Comparison of ENCODE assay signal across 8 cellular contexts in the genomic region with DNA sequence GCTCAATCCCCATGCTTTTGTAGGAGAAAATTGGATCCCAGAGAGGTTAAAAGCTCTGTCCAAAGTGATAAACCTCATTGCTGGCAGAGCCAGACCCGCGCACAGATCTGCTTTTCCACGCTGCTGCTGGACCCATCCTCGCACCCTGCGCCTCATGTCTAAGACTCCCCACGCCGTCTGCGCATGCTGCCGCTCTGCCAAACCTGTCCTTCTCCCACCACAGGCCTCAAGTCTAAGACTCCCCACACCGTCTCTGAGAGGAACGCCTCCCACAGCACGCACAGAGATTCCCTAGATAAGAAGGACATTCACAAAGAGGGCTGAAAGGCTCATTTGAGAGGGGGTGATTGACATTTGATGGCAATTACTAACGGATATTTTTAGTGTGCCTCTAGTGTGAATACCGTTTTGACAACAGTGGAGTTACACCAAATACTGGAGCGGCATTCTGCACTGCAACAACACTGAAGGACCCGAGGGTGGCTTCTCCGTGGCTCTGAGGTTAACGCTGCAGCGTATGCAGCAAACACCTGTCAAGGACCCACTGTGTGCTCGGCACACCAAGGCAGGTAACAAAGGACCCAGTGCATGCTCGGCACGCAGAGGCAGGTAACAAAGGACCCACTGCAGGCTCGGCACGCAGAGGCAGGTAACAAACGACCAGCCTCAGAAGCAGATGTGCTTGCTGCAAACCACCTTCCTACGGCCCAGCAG.
A peak's percentile ranks its signal among the peaks of the same experiment; 100 is the strongest.
DNase-seq lines count a peak whose midpoint lies in the region; ATAC-seq and TF ChIP-seq lines count a peak whose summit lies in the region.

No MANE protein-coding gene starts in this region.

- no peaks in the 10 kb centered on the region for H3K9me3 Mint-ChIP-seq in activated CD8-positive, alpha-beta T cell treated with anti-CD3 and anti-CD28 coated beads for 36 hours

- H3K4me3 ChIP-seq in right cardiac atrium (ENCODE audit: low read length) = peak overlapping the region; percentile 46
- H3K4me3 ChIP-seq in smooth muscle cell = peak overlapping the region; percentile 41

- H2AFZ ChIP-seq in smooth muscle cell (ENCODE audit: low read depth) = peak overlapping the region; percentile 73

- H3K4me1 ChIP-seq in right cardiac atrium (ENCODE audit: control insufficient read depth, insufficient read depth, low read length) (no peaks in the 10 kb centered on the region), smooth muscle cell (ENCODE audit: low read depth) (peaks cover 9% of the 10 kb centered on the region)

- POLR2A ChIA-PET in activated CD8-positive, alpha-beta T cell treated with anti-CD3 and anti-CD28 coated beads for 36 hours (lab: Charles Lee) = no interaction called here

- no peak overlapping the region for H3K27ac ChIP-seq in right cardiac atrium (ENCODE audit: low read length)
- no peak overlapping the region for H3K27ac ChIP-seq in smooth muscle cell (ENCODE audit: low read depth)

- H3F3A ChIP-seq in smooth muscle cell (ENCODE audit: low read depth) = no peaks in the 10 kb centered on the region

- no peaks in the 10 kb centered on the region for H3K79me2 ChIP-seq in smooth muscle cell (ENCODE audit: low read depth)

- DNase-seq in activated CD8-positive, alpha-beta T cell treated with anti-CD3 and anti-CD28 coated beads for 36 hours = no peak
- DNase-seq in right cardiac atrium = peak in 1 of 3 donors; percentile 19
- DNase-seq in smooth muscle cell (lab: John Stamatoyannopoulos, UW; ENCODE audit: unreplicated experiment) = no peak
- no peak for DNase-seq in NCI-H2227 treated with DMSO at 0.1 percent for 48 hours (lab: John Stamatoyannopoulos, UW)
- DNase-seq in AG20443 (ENCODE audit: low spot score) = no peak
- DNase-seq in middle frontal gyrus (ENCODE audit: extremely low spot score, low spot score) = no peak

- H3K27ac Mint-ChIP-seq in activated CD8-positive, alpha-beta T cell treated with anti-CD3 and anti-CD28 coated beads for 36 hours = peak overlapping the region; percentile 82

- H3K9ac ChIP-seq in smooth muscle cell (ENCODE audit: low read depth) = no peak overlapping the region

- H3K9me3 ChIP-seq in right cardiac atrium (ENCODE audit: control insufficient read depth, low read length) (no peaks in the 10 kb centered on the region), smooth muscle cell (replicated peaks; ENCODE audit: low read depth) (no peaks in the 10 kb centered on the region)

- no peaks in the 10 kb centered on the region for H3K27me3 ChIP-seq in right cardiac atrium (ENCODE audit: control insufficient read depth, insufficient read depth)
- no peaks in the 10 kb centered on the region for H3K27me3 ChIP-seq in smooth muscle cell (ENCODE audit: low read depth)

- peaks cover 31% of the 10 kb centered on the region for H3K4me1 Mint-ChIP-seq in activated CD8-positive, alpha-beta T cell treated with anti-CD3 and anti-CD28 coated beads for 36 hours (ENCODE audit: low read depth)

- 49% methylated on average over 26 of the region's 26 CpGs for WGBS in right cardiac atrium
- WGBS in smooth muscle cell (ENCODE audit: low lambda C conversion rate) = 78% methylated on average over 26 of the region's 26 CpGs

- intact Hi-C loops in activated CD8-positive, alpha-beta T cell treated with anti-CD3 and anti-CD28 coated beads for 36 hours (cut with micrococcal nuclease) = no loop called here
- intact Hi-C loops in right cardiac atrium (cut with DNase I) = no loop called here

- peak overlapping the region; percentile 80 for H3K4me2 ChIP-seq in smooth muscle cell

- CTCF ChIA-PET in activated CD8-positive, alpha-beta T cell treated with anti-CD3 and anti-CD28 coated beads for 36 hours (lab: Charles Lee) = no interaction called here

- peak; percentile 28 for ATAC-seq in GM21737 (IDR thresholded peaks at IDR 0.05; ENCODE audit: unreplicated experiment)
- ATAC-seq in activated CD8-positive, alpha-beta T cell treated with anti-CD3 and anti-CD28 coated beads for 36 hours = no peak
- peak; percentile 7 to 13 for ATAC-seq in right cardiac atrium
- ATAC-seq in HG02981 (IDR thresholded peaks at IDR 0.05; ENCODE audit: unreplicated experiment) = no peak

- H3K27me3 Mint-ChIP-seq in activated CD8-positive, alpha-beta T cell treated with anti-CD3 and anti-CD28 coated beads for 36 hours = no peaks in the 10 kb centered on the region

- no peaks in the 10 kb centered on the region for H4K20me1 ChIP-seq in smooth muscle cell (ENCODE audit: low read depth)

- H3K4me3 Mint-ChIP-seq in activated CD8-positive, alpha-beta T cell treated with anti-CD3 and anti-CD28 coated beads for 36 hours = peak overlapping the region; percentile 78

- no peaks in the 10 kb centered on the region for H3K36me3 ChIP-seq in smooth muscle cell (ENCODE audit: low read depth)

- TF ChIP-seq CTCF in activated CD8-positive, alpha-beta T cell treated with anti-CD3 and anti-CD28 coated beads for 36 hours (IDR thresholded peaks at IDR 0.05) = no peak
- TF ChIP-seq CTCF in smooth muscle cell (IDR thresholded peaks at IDR 0.05; ENCODE audit: borderline replicate concordance, insufficient read depth, poor library complexity, severe bottlenecking) = no peak

- H3K36me3 Mint-ChIP-seq in activated CD8-positive, alpha-beta T cell treated with anti-CD3 and anti-CD28 coated beads for 36 hours (ENCODE audit: low read depth) = no peaks in the 10 kb centered on the region

Comparison
In these comparisons a context has a peak if more than half of its experiments do, and no peak if none do; other contexts are left out.
1. ATAC-seq: peak in GM21737 (single experiment) and right cardiac atrium (2 of 2); none in activated CD8-positive, alpha-beta T cell treated with anti-CD3 and anti-CD28 coated beads for 36 hours (single experiment) and HG02981 (single experiment).